15 cellular contexts compared by ENCODE assay signal in the genomic region with DNA sequence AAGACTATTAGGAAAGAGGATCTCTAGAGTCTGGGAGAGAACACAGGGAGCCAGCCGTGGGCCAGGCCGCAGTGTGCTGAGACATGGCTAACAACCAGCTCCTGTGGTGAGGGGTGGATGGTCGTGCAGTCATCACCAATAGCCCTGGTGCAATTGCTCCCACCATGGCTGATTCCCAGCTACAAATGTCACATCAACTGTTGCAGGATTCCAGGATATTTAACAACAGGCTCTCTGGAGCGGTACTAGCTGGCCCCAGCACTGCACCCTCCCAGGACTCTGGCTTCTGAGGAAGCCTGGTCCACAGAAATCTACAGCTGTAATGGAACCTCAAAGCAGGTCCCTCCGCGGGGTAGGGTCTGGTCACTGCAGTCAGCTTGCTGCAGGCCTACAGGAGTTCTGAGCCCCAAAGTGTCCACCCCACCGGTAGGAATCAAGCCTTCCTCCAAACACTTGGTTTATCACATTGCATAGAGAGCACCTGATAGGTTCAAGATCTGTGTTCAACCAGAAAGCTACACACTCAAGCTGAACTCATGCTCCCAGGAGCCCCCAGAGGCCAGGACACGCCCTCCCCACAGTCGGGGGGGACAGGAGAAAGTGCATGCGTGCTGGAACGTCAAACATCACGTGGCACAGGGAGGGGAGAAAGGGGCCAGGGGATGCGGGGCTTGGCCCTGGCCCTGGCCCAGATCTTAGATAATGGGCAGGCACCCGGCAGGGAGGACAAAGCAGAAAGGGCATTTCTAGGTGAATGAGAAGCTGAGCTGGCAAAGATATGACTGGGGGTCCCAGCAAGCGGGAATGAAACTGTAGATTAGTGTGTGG.
DNase-seq lines count a peak whose midpoint lies in the region; ATAC-seq and TF ChIP-seq lines count a peak whose summit lies in the region.
"Had no signal": no experiment of that assay in that cellular context is flagged by ENCODE, and none has a peak within 500 bp of the region (broad histone marks: within the 10 kb centered on the region; RNA-seq: fewer than 3 reads in every experiment).

No MANE protein-coding gene starts in this region.

- H3K9ac ChIP-seq in colonic mucosa (ENCODE audit: low read depth in 2 of 2, low read length in 2 of 2) = no peak overlapping the region

- no peaks in the 10 kb centered on the region for H3K36me3 ChIP-seq in spleen
- no peaks in the 10 kb centered on the region for H3K36me3 ChIP-seq in colonic mucosa
- H3K36me3 ChIP-seq: SJCRH30 had no signal

- DNase-seq in LHCN-M2 (ENCODE audit: low read depth) (peak; percentile 32), myocyte (ENCODE audit: low read depth) (peak; percentile 12), spleen (peak; percentile 45), colonic mucosa (no peak), DMS79 treated with DMSO at 0.1 percent for 48 hours (lab: John Stamatoyannopoulos, UW) (no peak), OCI-M2 (lab: John Stamatoyannopoulos, UW; ENCODE audit: unreplicated experiment) (no peak)
- DNase-seq in activated CD8-positive, alpha-beta memory T cell treated with anti-CD3 and anti-CD28 coated beads, Interleukin-2, amount 50 U/mL, for 48 hours = peak; percentile 13
- DNase-seq: DMS153, EL, NCI-H1930, NCI-H446 treated with DMSO at 0.1 percent for 48 hours, PC-9, SJCRH30 had no signal

- no peak overlapping the region for H3K27ac ChIP-seq in spleen
- no peak overlapping the region for H3K27ac ChIP-seq in colonic mucosa
- H3K27ac ChIP-seq: PC-9, SJCRH30 had no signal

- H3K4me1 ChIP-seq in spleen = no peaks in the 10 kb centered on the region
- H3K4me1 ChIP-seq in colonic mucosa = no peaks in the 10 kb centered on the region
- H3K4me1 ChIP-seq: Caco-2, SJCRH30 had no signal

- WGBS in spleen, 5 donors = 70 to 83% (median 80%) methylated on average over 14 to 15 of the region's 15 CpGs

- ATAC-seq in GM21529 (IDR thresholded peaks at IDR 0.05; ENCODE audit: unreplicated experiment) = no peak

- H3K9me3 ChIP-seq in spleen (no peaks in the 10 kb centered on the region), colonic mucosa (no peaks in the 10 kb centered on the region)
- H3K9me3 ChIP-seq: Caco-2, SJCRH30 had no signal

- H3K27me3 ChIP-seq in spleen (replicated peaks in 1 of 7) (peaks cover 0 to 63% (median 0%) of the 10 kb centered on the region in 7 donors), colonic mucosa (no peaks in the 10 kb centered on the region)
- H3K27me3 ChIP-seq: SJCRH30 had no signal

- TF ChIP-seq CTCF in spleen (IDR thresholded peaks at IDR 0.05 in 8 of 11, conservative IDR thresholded peaks at IDR 0.05 in 3 of 11) = no peak
- no peak for TF ChIP-seq CTCF in colonic mucosa (IDR thresholded peaks at IDR 0.05)

- TF ChIP-seq POLR2A in spleen (IDR thresholded peaks at IDR 0.05) = no peak

- intact Hi-C loops in spleen (cut with DNase I; ENCODE audit: low total_unique reads) (no loop called here), colonic mucosa (cut with DNase I) (no loop called here)

- H3K4me3 ChIP-seq in spleen = no peak overlapping the region
- no peak overlapping the region for H3K4me3 ChIP-seq in colonic mucosa
- H3K4me3 ChIP-seq: PC-9, SJCRH30 had no signal

Comparison
In these comparisons a context has a peak if more than half of its experiments do, and no peak if none do; other contexts are left out.
1. DNase-seq: peak in LHCN-M2 (single experiment), activated CD8-positive, alpha-beta memory T cell treated with anti-CD3 and anti-CD28 coated beads, Interleukin-2, amount 50 U/mL, for 48 hours (single experiment), myocyte (single experiment) and spleen (single experiment); none in colonic mucosa (single experiment), DMS79 treated with DMSO at 0.1 percent for 48 hours (single experiment) and OCI-M2 (single experiment).